Comparison of ENCODE assay signal across 9 cellular contexts in the genomic region with DNA sequence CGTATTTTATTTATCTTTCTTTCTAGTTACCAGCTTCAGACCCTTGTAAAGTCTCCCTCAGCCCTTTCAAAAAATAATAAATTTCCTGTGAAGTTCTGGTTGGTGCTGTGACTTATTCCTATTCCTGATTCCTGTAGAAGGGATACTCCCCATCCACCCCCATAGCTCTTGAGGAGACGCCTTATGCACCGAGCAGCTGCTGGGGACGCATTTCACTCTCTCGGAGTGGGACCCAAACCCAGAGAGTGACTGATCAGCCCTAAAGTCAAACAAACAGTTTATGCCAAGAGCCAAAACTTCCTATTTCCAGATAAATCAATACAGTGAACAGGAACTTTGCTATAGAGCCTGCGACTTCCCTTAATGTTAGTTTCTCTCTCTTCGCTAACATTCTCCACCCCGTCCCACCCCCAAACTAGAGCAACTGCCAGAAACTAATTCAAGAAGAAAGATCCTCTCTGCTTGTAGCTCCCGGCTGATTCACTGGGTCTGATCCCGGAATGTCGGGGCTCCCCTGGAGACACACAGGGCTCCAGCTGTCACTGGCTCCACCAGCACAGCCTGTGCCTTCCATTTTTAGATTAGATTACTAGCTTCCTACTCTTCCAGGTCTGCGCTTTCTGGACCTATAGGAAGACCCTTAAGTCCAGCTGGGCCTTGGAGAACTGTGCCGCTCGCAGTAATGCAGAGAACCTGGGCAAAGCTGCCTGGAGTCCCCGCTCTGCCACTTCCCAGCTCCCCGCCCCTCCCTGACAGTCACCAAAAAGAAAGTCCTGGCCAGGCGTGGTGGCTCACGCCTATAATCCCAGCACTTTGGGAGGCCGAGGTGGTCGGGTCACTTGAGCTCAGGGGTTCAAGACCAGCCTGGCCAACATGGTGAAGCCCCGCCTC. TPM values are rescaled to one million over a fixed set of nuclear protein-coding genes. Genes with fewer than 3 reads are reported as not detected.
DNase-seq lines count a peak whose midpoint lies in the region; ATAC-seq and TF ChIP-seq lines count a peak whose summit lies in the region.
"Had no signal": no experiment of that assay in that cellular context is flagged by ENCODE, and none has a peak within 500 bp of the region (broad histone marks: within the 10 kb centered on the region; RNA-seq: fewer than 3 reads in every experiment).

No MANE protein-coding gene starts in this region.

- WGBS in spleen, 5 donors, result 78 to 83% (median 79%) methylated on average over 21 of the region's 21 CpGs

- H3K27me3 ChIP-seq in HUES48 (ENCODE audit: control insufficient read depth, insufficient read depth, low read length), result no peaks in the 10 kb centered on the region
- H3K27me3 ChIP-seq in left lung, result no peaks in the 10 kb centered on the region
- no peaks in the 10 kb centered on the region for H3K27me3 ChIP-seq in spleen (replicated peaks in 1 of 7)

- H3K36me3 ChIP-seq in HUES48 (ENCODE audit: control insufficient read depth, insufficient read depth, low read length) (peaks cover 39% of the 10 kb centered on the region), left lung (peaks cover 0 to 54% of the 10 kb centered on the region in 2 donors), spleen (peaks cover 6 to 54% (median 44%) of the 10 kb centered on the region in 6 donors)

- H3K4me3 ChIP-seq in HUES48 (ENCODE audit: low read depth, low read length), result no peak overlapping the region
- H3K4me3 ChIP-seq in left lung, result peak overlapping the region in 1 of 2 donors; percentile 6
- peak overlapping the region in 1 of 8 donors; percentile 8 for H3K4me3 ChIP-seq in spleen

- H3K27ac ChIP-seq in HUES48 (ENCODE audit: low read depth, low read length), result peak overlapping the region; percentile 5
- H3K27ac ChIP-seq in left lung, result peak overlapping the region; percentile 65 to 81
- peak overlapping the region in 6 of 8 donors; percentile 35 to 65 (median 53) for H3K27ac ChIP-seq in spleen

- H3K9me3 ChIP-seq in HUES48 (ENCODE audit: control insufficient read depth, insufficient read depth, low read length), result no peaks in the 10 kb centered on the region
- no peaks in the 10 kb centered on the region for H3K9me3 ChIP-seq in left lung
- no peaks in the 10 kb centered on the region for H3K9me3 ChIP-seq in spleen

- H3K9ac ChIP-seq in HUES48 (ENCODE audit: low read depth, low read length), result no peak overlapping the region

- intact Hi-C loops in left lung (cut with DNase I) (loop anchor here in 1 of 2 donors (10.0 kb wide), 1 partner anchor 85 kb away; no protein-coding TSS in a partner anchor), spleen (cut with DNase I; ENCODE audit: low total_unique reads) (no loop called here)

- DNase-seq in cerebellar cortex (ENCODE audit: low spot score) (peak; percentile 37), left lung (peak; percentile 39 to 51), spleen (peak; percentile 68), NCI-H1092 (lab: John Stamatoyannopoulos, UW) (no peak)
- DNase-seq in activated CD4-positive, CD25-positive, alpha-beta regulatory T cell (lab: John Stamatoyannopoulos, UW), result no peak
- DNase-seq: NCI-H748 treated with DMSO at 0.1 percent for 48 hours had no signal

- ATAC-seq in left lung (peak; percentile 10), HG03139 (IDR thresholded peaks at IDR 0.05; ENCODE audit: unreplicated experiment) (no peak), GM18861 (IDR thresholded peaks at IDR 0.05; ENCODE audit: unreplicated experiment) (no peak)

- TF ChIP-seq POLR2A in spleen (IDR thresholded peaks at IDR 0.05), result no peak

- TF ChIP-seq CTCF in left lung (IDR thresholded peaks at IDR 0.05), result no peak
- no peak for TF ChIP-seq CTCF in spleen (IDR thresholded peaks at IDR 0.05 in 8 of 11, conservative IDR thresholded peaks at IDR 0.05 in 3 of 11)

- peaks cover 45% of the 10 kb centered on the region for H3K4me1 ChIP-seq in HUES48 (ENCODE audit: control insufficient read depth, insufficient read depth, low read length)
- H3K4me1 ChIP-seq in left lung, result peaks cover 16 to 24% of the 10 kb centered on the region in 2 donors
- H3K4me1 ChIP-seq in spleen, result peaks cover 0 to 49% (median 18%) of the 10 kb centered on the region in 6 donors

RNA-seq across cellular contexts. Expression of gene KLHL25, which starts 45.2 kb away (rescaled TPM):
- 1 to 10 TPM; 4.4 to 4.6 TPM for total RNA-seq in left lung
- total RNA-seq in spleen, result 1 to 10 TPM; 2.7 to 4.6 (median 4.0) TPM
- polyA plus RNA-seq in spleen, result 1 to 10 TPM in 2 of 3 donors, under 1 TPM in 1; 1.00 to 2.4 (median 1.7) TPM

Comparison
In these comparisons a context has a peak if more than half of its experiments do, and no peak if none do; other contexts are left out.
1. H3K27ac ChIP-seq: peak in every context shown above with its lines; median percentile 73 in left lung; 53 in spleen; 5 in HUES48.
2. DNase-seq: peak in cerebellar cortex (single experiment), left lung (2 of 2) and spleen (single experiment); none in activated CD4-positive, CD25-positive, alpha-beta regulatory T cell (0 of 4) and NCI-H1092 (single experiment).